Comparison of ENCODE assay signal across 1 cellular context in genomic region chr17:48567646-48568354, GRCh38.
TF ChIP-seq lines count a peak whose summit lies in the region.

No MANE protein-coding gene starts in this region.

TF ChIP-seq in IMR-90, 13 proteins besides CTCF, POLR2A, EP300 and RAD21:
- TF ChIP-seq MAFK (IDR thresholded peaks at IDR 0.05; ENCODE audit: low read depth, low read length) (no peak), USF2 (IDR thresholded peaks at IDR 0.05; ENCODE audit: low read depth, low read length) (no peak), MXI1 (IDR thresholded peaks at IDR 0.05; ENCODE audit: borderline replicate concordance, low read depth, low read length) (no peak), RCOR1 (IDR thresholded peaks at IDR 0.05; ENCODE audit: insufficient replicate concordance, low read length) (no peak), NFE2L2 (IDR thresholded peaks at IDR 0.05; ENCODE audit: low read depth, low read length) (no peak), BHLHE40 (IDR thresholded peaks at IDR 0.05; ENCODE audit: low read depth, low read length) (no peak), RFX5 (IDR thresholded peaks at IDR 0.05; ENCODE audit: low read depth, low read length) (no peak), SMC3 (IDR thresholded peaks at IDR 0.05; ENCODE audit: low read depth, low read length) (no peak), FOS (IDR thresholded peaks at IDR 0.05; ENCODE audit: low read depth, low read length) (no peak), CHD1 (IDR thresholded peaks at IDR 0.05; ENCODE audit: low read depth, low read length) (no peak), CEBPB (IDR thresholded peaks at IDR 0.05; ENCODE audit: low read depth, low read length) (no peak), MAZ (IDR thresholded peaks at IDR 0.05; ENCODE audit: borderline replicate concordance, low read depth, low read length) (no peak)
- TF ChIP-seq, protein P1, sequence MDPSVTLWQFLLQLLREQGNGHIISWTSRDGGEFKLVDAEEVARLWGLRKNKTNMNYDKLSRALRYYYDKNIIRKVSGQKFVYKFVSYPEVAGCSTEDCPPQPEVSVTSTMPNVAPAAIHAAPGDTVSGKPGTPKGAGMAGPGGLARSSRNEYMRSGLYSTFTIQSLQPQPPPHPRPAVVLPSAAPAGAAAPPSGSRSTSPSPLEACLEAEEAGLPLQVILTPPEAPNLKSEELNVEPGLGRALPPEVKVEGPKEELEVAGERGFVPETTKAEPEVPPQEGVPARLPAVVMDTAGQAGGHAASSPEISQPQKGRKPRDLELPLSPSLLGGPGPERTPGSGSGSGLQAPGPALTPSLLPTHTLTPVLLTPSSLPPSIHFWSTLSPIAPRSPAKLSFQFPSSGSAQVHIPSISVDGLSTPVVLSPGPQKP (IDR thresholded peaks at IDR 0.05; ENCODE audit: borderline replicate concordance, low read depth, low read length): no peak
